19 cellular contexts compared by ENCODE assay signal in genomic region chrX:139889760-139890159, GRCh38. TPM values are rescaled to one million over a fixed set of nuclear protein-coding genes. Genes with fewer than 3 reads are reported as not detected.
DNase-seq lines count a peak whose midpoint lies in the region; ATAC-seq and TF ChIP-seq lines count a peak whose summit lies in the region.
"Had no signal": no experiment of that assay in that cellular context is flagged by ENCODE, and none has a peak within 500 bp of the region (broad histone marks: within the 10 kb centered on the region; RNA-seq: fewer than 3 reads in every experiment).

No MANE protein-coding gene starts in this region.

- H3K36me3 ChIP-seq in breast epithelium (no peaks in the 10 kb centered on the region), SK-N-SH (replicated peaks in 1 of 2; ENCODE audit: control insufficient read depth in 1 of 2, insufficient read depth in 2 of 2, low read length in 1 of 2) (no peaks in the 10 kb centered on the region)
- H3K36me3 ChIP-seq: prostate gland had no signal

- no peak overlapping the region for H3K4me3 Mint-ChIP-seq in MCF 10A (ENCODE audit: unreplicated experiment)
- H3K4me3 Mint-ChIP-seq: activated CD4-positive, alpha-beta T cell treated with anti-CD3 and anti-CD28 coated beads for 36 hours; activated naive CD8-positive, alpha-beta T cell; T-helper 2 cell treated with Interferon-gamma antibody and Interleukin-4, amounts not matched to agents 5 μg/mL and 100 μg/mL, for 36 hours had no signal

- peaks cover 13% of the 10 kb centered on the region for H3K36me3 Mint-ChIP-seq in MCF 10A (ENCODE audit: insufficient read depth, unreplicated experiment)

- no peak overlapping the region for H2AFZ ChIP-seq in SK-N-SH (ENCODE audit: low read depth)

- H3K9me2 ChIP-seq in SK-N-SH = no peaks in the 10 kb centered on the region

- peaks cover 21% of the 10 kb centered on the region for H3F3A ChIP-seq in SK-N-SH (replicated peaks; ENCODE audit: insufficient read depth)

- intact Hi-C loops in MCF 10A (cut with micrococcal nuclease) (no loop called here), breast epithelium (cut with DNase I; ENCODE audit: low total_unique reads) (no loop called here)

- no peaks in the 10 kb centered on the region for H3K27me3 ChIP-seq in breast epithelium
- no peaks in the 10 kb centered on the region for H3K27me3 ChIP-seq in SK-N-SH (ENCODE audit: insufficient read depth)

- TF ChIP-seq EP300 in SK-N-SH (IDR thresholded peaks at IDR 0.05; ENCODE audit: borderline replicate concordance in 1 of 2, low read depth in 1 of 2, low read length in 1 of 2) = no peak

- H3K27ac ChIP-seq in breast epithelium (no peak overlapping the region), SK-N-SH (ENCODE audit: low read depth in 2 of 2, low read length in 1 of 2) (peak overlapping the region in 1 of 2 experiments; percentile 79; a peak in 2 of 4 replicates)
- H3K27ac ChIP-seq: prostate gland had no signal

- no peak overlapping the region for H3K9ac ChIP-seq in SK-N-SH

- no peak for TF ChIP-seq CTCF in MCF 10A (IDR thresholded peaks at IDR 0.05; ENCODE audit: unreplicated experiment)
- TF ChIP-seq CTCF in breast epithelium (IDR thresholded peaks at IDR 0.05) = no peak
- TF ChIP-seq CTCF in SK-N-SH (IDR thresholded peaks at IDR 0.05) = no peak
- TF ChIP-seq CTCF in fibroblast of mammary gland (conservative IDR thresholded peaks at IDR 0.05; ENCODE audit: control insufficient read depth, insufficient read depth, low read depth, low read length) = no peak

- H3K27ac Mint-ChIP-seq in MCF 10A (ENCODE audit: low read depth, unreplicated experiment) = peak overlapping the region; percentile 46
- H3K27ac Mint-ChIP-seq: activated CD4-positive, alpha-beta T cell treated with anti-CD3 and anti-CD28 coated beads for 36 hours; activated naive CD8-positive, alpha-beta T cell; naive B cell; T-helper 2 cell treated with Interferon-gamma antibody and Interleukin-4, amounts not matched to agents 5 μg/mL and 100 μg/mL, for 36 hours had no signal

- no peaks in the 10 kb centered on the region for H3K27me3 Mint-ChIP-seq in MCF 10A (ENCODE audit: insufficient read depth, unreplicated experiment)
- H3K27me3 Mint-ChIP-seq: activated CD4-positive, alpha-beta T cell treated with anti-CD3 and anti-CD28 coated beads for 36 hours; activated naive CD8-positive, alpha-beta T cell; naive B cell had no signal

- TF ChIP-seq RAD21 in SK-N-SH (IDR thresholded peaks at IDR 0.05; ENCODE audit: low read length) = no peak

- H3K9me3 Mint-ChIP-seq in MCF 10A (ENCODE audit: unreplicated experiment) = peaks cover 7% of the 10 kb centered on the region
- H3K9me3 Mint-ChIP-seq: naive B cell; T-helper 2 cell treated with Interferon-gamma antibody and Interleukin-4, amounts not matched to agents 5 μg/mL and 100 μg/mL, for 36 hours had no signal

- H3K4me1 ChIP-seq in breast epithelium = no peaks in the 10 kb centered on the region
- peaks cover 0 to 14% of the 10 kb centered on the region in 2 experiments; a peak in 1 of 4 replicates for H3K4me1 ChIP-seq in SK-N-SH (ENCODE audit: control insufficient read depth in 1 of 2, insufficient read depth in 2 of 2, low read depth in 1 of 2, low read length in 1 of 2)
- H3K4me1 ChIP-seq: prostate gland had no signal

- ATAC-seq in HG03097 (IDR thresholded peaks at IDR 0.05; ENCODE audit: low FRiP score, unreplicated experiment) (no peak), GM21360 (IDR thresholded peaks at IDR 0.05; ENCODE audit: unreplicated experiment) (no peak)
- ATAC-seq: activated CD4-positive, alpha-beta T cell treated with anti-CD3 and anti-CD28 coated beads for 36 hours; left lobe of liver had no signal

- no peak for TF ChIP-seq POLR2A in breast epithelium (IDR thresholded peaks at IDR 0.05)

- H3K4me1 Mint-ChIP-seq in MCF 10A (ENCODE audit: insufficient read depth, unreplicated experiment) = peaks cover 5% of the 10 kb centered on the region

- 0 out of 2 replicates have a peak overlapping the region, but pooled peaks have one; percentile 45 for H3K4me2 ChIP-seq in SK-N-SH

- 8% methylated on average over 1 of the region's 1 CpG for WGBS in SK-N-SH (ENCODE audit: low lambda C conversion rate)

- POLR2A ChIA-PET in MCF 10A (lab: Yijun Ruan, JAX) (interaction anchor here (0.7 kb wide), 1 partner anchor 10 kb away, joined by 3 read pairs; no protein-coding TSS in a partner anchor), SK-N-SH (lab: Yijun Ruan, JAX) (no interaction called here)

- no peaks in the 10 kb centered on the region for H3K9me3 ChIP-seq in breast epithelium
- no peaks in the 10 kb centered on the region for H3K9me3 ChIP-seq in SK-N-SH
- H3K9me3 ChIP-seq: prostate gland had no signal

- H3K4me3 ChIP-seq in breast epithelium = no peak overlapping the region
- H3K4me3 ChIP-seq in SK-N-SH (ENCODE audit: low read depth in 2 of 2, low read length in 1 of 2) = no peak overlapping the region
- H3K4me3 ChIP-seq in fibroblast of mammary gland (ENCODE audit: control insufficient read depth, low read depth, low read length) = no peak overlapping the region
- H3K4me3 ChIP-seq: prostate gland had no signal

- no TSS peak for BruUV-seq in MCF 10A (replicated peaks; lab: Mats Ljungman, UMichigan)

- peak; percentile 16 for DNase-seq in MCF 10A (ENCODE audit: unreplicated experiment)
- DNase-seq in breast epithelium (ENCODE audit: low spot score in 2 of 2) = no peak
- no peak for DNase-seq in SK-N-SH
- DNase-seq in fibroblast of mammary gland (ENCODE audit: low read depth) = peak; percentile 33
- no peak for DNase-seq in CD1c-positive myeloid dendritic cell (ENCODE audit: extremely low spot score)
- no peak for DNase-seq in KG1 (lab: John Stamatoyannopoulos, UW)
- DNase-seq: activated CD4-positive, alpha-beta T cell treated with anti-CD3 and anti-CD28 coated beads for 36 hours; activated T-cell treated with anti-CD3 and anti-CD28 coated beads for 4 hours; Calu3; cerebellar nuclear complex; hypothalamus; naive B cell; SHP77 had no signal

- no peaks in the 10 kb centered on the region for H4K20me1 ChIP-seq in SK-N-SH (ENCODE audit: insufficient read depth)

- CTCF ChIA-PET in MCF 10A (lab: Yijun Ruan, JAX) (interaction anchor here (0.5 kb wide), 1 partner anchor 41 kb away, joined by 5 read pairs; no protein-coding TSS in a partner anchor), SK-N-SH (lab: Yijun Ruan, JAX) (no interaction called here)

- peaks cover 93% of the 10 kb centered on the region for H3K79me2 ChIP-seq in SK-N-SH (ENCODE audit: insufficient read depth)

TF ChIP-seq in SK-N-SH, 30 proteins besides CTCF, POLR2A, EP300 and RAD21:
- peak; percentile 46; the same call in 1 of the 2 replicates for TF ChIP-seq JUND (IDR thresholded peaks at IDR 0.05)
- TF ChIP-seq FOSL2 (IDR thresholded peaks at IDR 0.05; ENCODE audit: borderline replicate concordance, low read depth) = peak; percentile 54; the same call in 1 of the 2 replicates
- TF ChIP-seq MEF2A (IDR thresholded peaks at IDR 0.05; ENCODE audit: borderline replicate concordance, low read depth) = no peak
- no peak for TF ChIP-seq ELF1 (IDR thresholded peaks at IDR 0.05)
- no peak for TF ChIP-seq USF2 (IDR thresholded peaks at IDR 0.05; ENCODE audit: borderline replicate concordance, low read depth, low read length)
- no peak for TF ChIP-seq NFIC (IDR thresholded peaks at IDR 0.05; ENCODE audit: borderline replicate concordance)
- no peak for TF ChIP-seq GABPA (IDR thresholded peaks at IDR 0.05; ENCODE audit: low read depth)

RNA-seq across cellular contexts. Expression of gene ATP11C, which starts 43.1 kb away (rescaled TPM):
- total RNA-seq in MCF 10A (2022) = 19.0 and 19.5 TPM in 2 replicates
- total RNA-seq in breast epithelium = 10 to 100 TPM; 32.5 to 42.4 (median 34.1) TPM
- 18.5 and 23.5 TPM in 2 replicates for polyA plus RNA-seq in SK-N-SH (2012; rRNA removed)
- 29.5 and 35.0 TPM in 2 replicates for polyA plus RNA-seq in SK-N-SH (2012; cell fraction: cytosol; rRNA removed)
- polyA plus RNA-seq in SK-N-SH (2012; cell fraction: nucleus; rRNA removed) = 13.0 and 25.6 TPM in 2 replicates

Comparison
In these comparisons a context has a peak if more than half of its experiments do, and no peak if none do; other contexts are left out.
1. DNase-seq: peak in MCF 10A (single experiment) and fibroblast of mammary gland (single experiment); none in breast epithelium (0 of 2), SK-N-SH (single experiment), CD1c-positive myeloid dendritic cell (single experiment) and KG1 (single experiment).